20 cellular contexts compared by ENCODE assay signal in the genomic region with DNA sequence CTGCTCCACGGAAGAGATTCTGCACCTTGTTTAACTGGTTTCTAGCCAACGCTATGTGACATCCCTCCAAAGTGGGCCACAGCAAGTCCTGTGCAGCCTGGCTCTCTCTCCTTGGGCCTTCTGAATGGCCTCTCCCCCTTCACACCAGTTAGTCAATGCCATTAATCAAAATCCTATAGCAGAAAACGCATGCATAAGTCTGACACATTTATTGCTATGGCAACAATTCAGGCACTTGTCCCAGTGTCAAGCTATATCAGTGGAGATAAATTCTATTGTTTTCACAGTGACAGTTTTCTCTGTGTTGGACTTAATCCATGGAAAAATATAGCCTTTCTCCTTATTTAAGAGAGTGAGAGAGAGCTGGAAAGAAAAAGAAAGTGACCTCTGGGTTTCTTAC.
"Had no signal": no experiment of that assay in that cellular context is flagged by ENCODE, and none has a peak within 500 bp of the region (broad histone marks: within the 10 kb centered on the region; RNA-seq: fewer than 3 reads in every experiment).

No MANE protein-coding gene starts in this region.

- H3K27ac ChIP-seq: adrenal gland, gastroesophageal sphincter, heart left ventricle, left ventricle myocardium inferior, thoracic aorta, upper lobe of left lung had no signal

- H3K4me1 ChIP-seq: adrenal gland, gastroesophageal sphincter, heart left ventricle, left ventricle myocardium inferior, upper lobe of left lung had no signal

- H3K27me3 Mint-ChIP-seq: activated CD4-positive, alpha-beta memory T cell treated with anti-CD3 and anti-CD28 coated beads for 36 hours; memory B cell; naive thymus-derived CD4-positive, alpha-beta T cell; stimulated activated naive B cell treated with anti-CD40 and anti-IgM and Interleukin-4, amounts not matched to agents 10 μg/mL and 1 μg/mL and 100 μg/mL, for 72 hours had no signal

- H3K4me3 ChIP-seq: adrenal gland, gastroesophageal sphincter, heart left ventricle, left ventricle myocardium inferior, thoracic aorta, upper lobe of left lung had no signal

- H3K27me3 ChIP-seq: adrenal gland, gastroesophageal sphincter, heart left ventricle, upper lobe of left lung had no signal

- ATAC-seq: activated naive CD4-positive, alpha-beta T cell treated with anti-CD3 and anti-CD28 coated beads, Interleukin-2, amount 50 U/mL, for 72 hours; esophagus mucosa; gastroesophageal sphincter; heart left ventricle; naive thymus-derived CD4-positive, alpha-beta T cell; stimulated activated naive B cell treated with anti-CD40 and anti-IgM and Interleukin-4, amounts not matched to agents 10 μg/mL and 1 μg/mL and 100 μg/mL, for 72 hours; WTC11 had no signal

- H3K27ac Mint-ChIP-seq: activated CD4-positive, alpha-beta memory T cell treated with anti-CD3 and anti-CD28 coated beads for 36 hours; activated naive CD4-positive, alpha-beta T cell treated with anti-CD3 and anti-CD28 coated beads, Interleukin-2, amount 50 U/mL, for 72 hours; activated T-helper 1 cell treated with anti-CD3 and anti-CD28 coated beads, Interleukin-12 subunit alpha, Interleukin-12 subunit beta, Interleukin-2, Interleukin-4 antibody, amounts not matched to agents 30 ng/mL and 10 ng/mL and 1 ng/mL, durations not matched to agents 14 hours and 24 hours and 36 hours; memory B cell; naive thymus-derived CD4-positive, alpha-beta T cell; stimulated activated naive B cell treated with anti-CD40 and anti-IgM and Interleukin-4, amounts not matched to agents 10 μg/mL and 1 μg/mL and 100 μg/mL, for 72 hours; WTC11 had no signal

- H3K9me3 ChIP-seq: adrenal gland, thoracic aorta had no signal

- H3K36me3 Mint-ChIP-seq: activated CD4-positive, alpha-beta memory T cell treated with anti-CD3 and anti-CD28 coated beads for 36 hours; activated naive CD4-positive, alpha-beta T cell treated with anti-CD3 and anti-CD28 coated beads, Interleukin-2, amount 50 U/mL, for 72 hours; memory B cell; stimulated activated naive B cell treated with anti-CD40 and anti-IgM and Interleukin-4, amounts not matched to agents 10 μg/mL and 1 μg/mL and 100 μg/mL, for 72 hours had no signal

- H3K4me1 Mint-ChIP-seq: memory B cell; naive thymus-derived CD4-positive, alpha-beta T cell; stimulated activated naive B cell treated with anti-CD40 and anti-IgM and Interleukin-4, amounts not matched to agents 10 μg/mL and 1 μg/mL and 100 μg/mL, for 72 hours; WTC11 had no signal

- H3K36me3 ChIP-seq: adrenal gland, gastroesophageal sphincter, heart left ventricle, left ventricle myocardium inferior, thoracic aorta, upper lobe of left lung had no signal

- DNase-seq: activated CD4-positive, alpha-beta memory T cell treated with anti-CD3 and anti-CD28 coated beads for 36 hours; activated CD4-positive, alpha-beta T cell treated with anti-CD3 and anti-CD28 coated beads for 4 hours; activated gamma-delta T cell treated with Interleukin-2 at 50 U/mL for 16 hours; activated T-cell treated with anti-CD3 and anti-CD28 coated beads for 4 hours; adrenal gland; cerebellar nuclear complex; cortex of kidney; heart left ventricle; kidney; left ventricle myocardium inferior; naive thymus-derived CD4-positive, alpha-beta T cell; stimulated activated naive B cell treated with anti-CD40 and anti-IgM and Interleukin-4, amounts not matched to agents 10 μg/mL and 1 μg/mL and 100 μg/mL, for 72 hours; upper lobe of left lung had no signal

- H3K4me3 Mint-ChIP-seq: activated CD4-positive, alpha-beta memory T cell treated with anti-CD3 and anti-CD28 coated beads for 36 hours; activated T-helper 1 cell treated with anti-CD3 and anti-CD28 coated beads, Interleukin-12 subunit alpha, Interleukin-12 subunit beta, Interleukin-2, Interleukin-4 antibody, amounts not matched to agents 30 ng/mL and 10 ng/mL and 1 ng/mL, durations not matched to agents 14 hours and 24 hours and 36 hours; memory B cell; naive thymus-derived CD4-positive, alpha-beta T cell; stimulated activated naive B cell treated with anti-CD40 and anti-IgM and Interleukin-4, amounts not matched to agents 10 μg/mL and 1 μg/mL and 100 μg/mL, for 72 hours; WTC11 had no signal
